8 cellular contexts compared by ENCODE assay signal in the genomic region with DNA sequence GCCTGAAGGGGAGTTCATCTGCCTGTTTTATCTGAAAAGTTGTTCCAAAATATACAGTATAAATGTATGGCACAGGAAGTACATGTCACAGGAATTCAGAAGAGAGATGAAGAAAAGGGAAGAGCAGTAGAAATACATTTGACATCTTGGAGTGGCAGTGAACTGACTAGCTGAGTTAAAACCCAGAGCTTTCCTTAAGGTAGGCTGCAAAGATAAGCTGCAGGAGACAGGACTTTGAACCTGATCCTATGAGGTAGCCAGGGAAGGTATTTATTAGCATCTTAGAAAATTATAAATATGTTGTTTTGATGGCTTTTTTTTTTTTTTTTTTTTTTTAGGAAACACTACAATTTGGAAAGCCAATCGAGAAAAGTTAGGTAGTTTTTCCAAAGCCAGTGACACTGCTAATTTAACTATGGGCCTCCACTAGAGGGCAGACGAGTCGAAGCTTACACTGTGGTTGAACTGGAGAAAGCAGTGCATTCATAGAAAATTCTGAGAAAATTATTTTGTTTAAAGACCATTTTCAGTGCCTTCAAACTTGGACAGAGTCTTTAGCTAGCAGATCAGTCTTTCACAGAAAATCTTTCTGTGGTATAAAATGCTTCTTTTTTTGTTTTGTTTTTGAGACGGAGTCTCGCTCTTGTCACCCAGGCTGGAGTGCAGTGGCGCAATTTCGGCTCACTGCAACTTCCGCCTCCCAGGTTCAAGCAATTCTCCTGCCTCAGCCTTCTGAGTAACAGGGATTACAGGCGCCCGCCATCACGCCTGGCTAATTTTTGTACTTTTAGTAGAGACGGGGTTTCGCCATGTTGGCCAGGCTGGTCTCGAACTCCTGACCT.
DNase-seq lines count a peak whose midpoint lies in the region; ATAC-seq and TF ChIP-seq lines count a peak whose summit lies in the region.

No MANE protein-coding gene starts in this region.

- no peaks in the 10 kb centered on the region for H3K9me2 ChIP-seq in PC-9 (ENCODE audit: insufficient read depth)

- no peaks in the 10 kb centered on the region for H3K27me3 ChIP-seq in BLaER1 treated with 17β-estradiol and CSF1 and Interleukin-3, amounts not matched to agents 10 nM and 100 nM
- H3K27me3 ChIP-seq in PC-9 (ENCODE audit: insufficient read depth, low read depth) = no peaks in the 10 kb centered on the region

- H3K79me2 ChIP-seq in PC-9 (ENCODE audit: low read depth) = peaks cover 3% of the 10 kb centered on the region; the same call in 1 of the 2 replicates

- peak overlapping the region in 2 of 6 donors; percentile 6 to 70 for H3K27ac Mint-ChIP-seq in naive B cell
- H3K27ac Mint-ChIP-seq in stimulated activated effector memory CD8-positive, alpha-beta T cell treated with anti-CD3 and anti-CD28 coated beads, Interleukin-12 subunit alpha, Interleukin-12 subunit beta, amount 100 ng/mL, for 72 hours = no peak overlapping the region

- ATAC-seq in naive B cell (ENCODE audit: low read depth in 2 of 2) (peak; percentile 77 to 83), GM18868 (IDR thresholded peaks at IDR 0.05; ENCODE audit: unreplicated experiment) (no peak)
- peak; percentile 72 for ATAC-seq in stimulated activated effector memory CD8-positive, alpha-beta T cell treated with anti-CD3 and anti-CD28 coated beads, Interleukin-12 subunit alpha, Interleukin-12 subunit beta, amount 100 ng/mL, for 72 hours

- CTCF ChIA-PET in HEK293 (lab: Yijun Ruan, JAX) = interaction anchor here (0.6 to 14.9 kb wide), 47 partner anchors 9 to 1023 kb away, joined by 3 to 361 read pairs (median 4); partner anchors contain the start of gene SSH2
- CTCF ChIA-PET in PC-9 (lab: Charles Lee) = interaction anchor here (0.6 to 4.4 kb wide), 14 partner anchors 85 to 1936 kb away, joined by 3 to 30 read pairs (median 8); partner anchors contain the start of gene SSH2

- no peak overlapping the region for H2AFZ ChIP-seq in PC-9

- H3K9me3 ChIP-seq in BLaER1 treated with 17β-estradiol and CSF1 and Interleukin-3, amounts not matched to agents 10 nM and 100 nM (replicated peaks in 1 of 11) = peaks cover 0 to 4% (median 0%) of the 10 kb centered on the region in 11 experiments; a peak in 2 of 22 replicates
- H3K9me3 ChIP-seq in HEK293 (ENCODE audit: control insufficient read depth, insufficient read depth, low read depth, low read length) (no peaks in the 10 kb centered on the region), PC-9 (ENCODE audit: insufficient read depth, low read depth) (no peaks in the 10 kb centered on the region)

- H3K4me3 ChIP-seq in BLaER1 treated with 17β-estradiol and CSF1 and Interleukin-3, amounts not matched to agents 10 nM and 100 nM = no peak overlapping the region
- H3K4me3 ChIP-seq in HEK293 (ENCODE audit: low read depth, low read length) (no peak overlapping the region), PC-9 (no peak overlapping the region)

- peak overlapping the region in 10 of 11 experiments; percentile 26 to 79 (median 73); a peak in 12 of 22 replicates for H3K4me2 ChIP-seq in BLaER1 treated with 17β-estradiol and CSF1 and Interleukin-3, amounts not matched to agents 10 nM and 100 nM
- no peak overlapping the region for H3K4me2 ChIP-seq in PC-9

- no TSS peak for BruUV-seq in PC-9 (replicated peaks; lab: Mats Ljungman, UMichigan)

- H3K27ac ChIP-seq in BLaER1 treated with 17β-estradiol and CSF1 and Interleukin-3, amounts not matched to agents 10 nM and 100 nM = peak overlapping the region in 8 of 11 experiments; percentile 45 to 74 (median 60); a peak in 15 of 22 replicates
- H3K27ac ChIP-seq in HEK293 (ENCODE audit: extremely low read depth, low read depth, low read length) (no peak overlapping the region), PC-9 (no peak overlapping the region)

- TF ChIP-seq POLR2A in erythroblast (IDR thresholded peaks at IDR 0.05; ENCODE audit: low read length) = no peak

- H3K4me1 ChIP-seq in BLaER1 treated with 17β-estradiol and CSF1 and Interleukin-3, amounts not matched to agents 10 nM and 100 nM = peaks cover 20 to 31% (median 27%) of the 10 kb centered on the region in 10 experiments
- H3K4me1 ChIP-seq in HEK293 (ENCODE audit: control insufficient read depth, insufficient read depth, low read length) (no peaks in the 10 kb centered on the region), PC-9 (replicated peaks; ENCODE audit: insufficient read depth) (no peaks in the 10 kb centered on the region)

- DNase-seq in PC-9 = peak in 1 of 2 experiments; percentile 55
- DNase-seq in activated T-cell treated with anti-CD3 and anti-CD28 coated beads for 24 hours (ENCODE audit: low read depth) = peak; percentile 68
- DNase-seq in erythroblast (lab: John Stamatoyannopoulos, UW) = peak; percentile 60 to 79
- DNase-seq in naive B cell = peak; percentile 61
- DNase-seq in stimulated activated effector memory CD8-positive, alpha-beta T cell treated with anti-CD3 and anti-CD28 coated beads, Interleukin-12 subunit alpha, Interleukin-12 subunit beta, amount 100 ng/mL, for 72 hours (ENCODE audit: low spot score in 2 of 2) = peak; percentile 44 to 71

- no peaks in the 10 kb centered on the region for H3K36me3 Mint-ChIP-seq in naive B cell
- no peaks in the 10 kb centered on the region for H3K36me3 Mint-ChIP-seq in stimulated activated effector memory CD8-positive, alpha-beta T cell treated with anti-CD3 and anti-CD28 coated beads, Interleukin-12 subunit alpha, Interleukin-12 subunit beta, amount 100 ng/mL, for 72 hours

- POLR2A ChIA-PET in HEK293 (lab: Yijun Ruan, JAX) = interaction anchor here (0.7 to 2.4 kb wide), 4 partner anchors 27 to 286 kb away, joined by 3 to 16 read pairs (median 4); partner anchors contain the start of gene SSH2
- POLR2A ChIA-PET in PC-9 (lab: Charles Lee; ENCODE audit: unreplicated experiment) = interaction anchor here (0.7 kb wide), 1 partner anchor 253 kb away, joined by 8 read pairs; no protein-coding TSS in a partner anchor

- peaks cover 26 to 39% (median 29%) of the 10 kb centered on the region in 3 donors for H3K4me1 Mint-ChIP-seq in naive B cell
- H3K4me1 Mint-ChIP-seq in stimulated activated effector memory CD8-positive, alpha-beta T cell treated with anti-CD3 and anti-CD28 coated beads, Interleukin-12 subunit alpha, Interleukin-12 subunit beta, amount 100 ng/mL, for 72 hours = no peaks in the 10 kb centered on the region

- intact Hi-C loops in PC-9 (cut with micrococcal nuclease; ENCODE audit: unreplicated experiment) = loop anchor here (1.0 kb wide), 4 partner anchors 124 to 286 kb away; no protein-coding TSS in a partner anchor

- peaks cover 20% of the 10 kb centered on the region for H3F3A ChIP-seq in PC-9 (ENCODE audit: insufficient read depth, low read depth)

- peak; percentile 23; the same call in 1 of the 2 replicates for TF ChIP-seq CTCF in HEK293 (tag by site-specific recombination; IDR thresholded peaks at IDR 0.05)
- peak; percentile 87 for TF ChIP-seq CTCF in PC-9 (conservative IDR thresholded peaks at IDR 0.05)

- H3K4me3 Mint-ChIP-seq in naive B cell = peak overlapping the region in 2 of 8 donors; percentile 63 to 66
- H3K4me3 Mint-ChIP-seq in stimulated activated effector memory CD8-positive, alpha-beta T cell treated with anti-CD3 and anti-CD28 coated beads, Interleukin-12 subunit alpha, Interleukin-12 subunit beta, amount 100 ng/mL, for 72 hours = no peak overlapping the region

- H3K9me3 Mint-ChIP-seq in naive B cell = no peaks in the 10 kb centered on the region
- H3K9me3 Mint-ChIP-seq in stimulated activated effector memory CD8-positive, alpha-beta T cell treated with anti-CD3 and anti-CD28 coated beads, Interleukin-12 subunit alpha, Interleukin-12 subunit beta, amount 100 ng/mL, for 72 hours = no peaks in the 10 kb centered on the region

- H3K9ac ChIP-seq in BLaER1 treated with 17β-estradiol and CSF1 and Interleukin-3, amounts not matched to agents 10 nM and 100 nM = peak overlapping the region in 2 of 11 experiments; percentile 16 to 43; a peak in 3 of 22 replicates

- H3K36me3 ChIP-seq in BLaER1 treated with 17β-estradiol and CSF1 and Interleukin-3, amounts not matched to agents 10 nM and 100 nM = peaks cover 0 to 11% (median 0%) of the 10 kb centered on the region in 11 experiments; a peak in 1 of 22 replicates
- H3K36me3 ChIP-seq in HEK293 (ENCODE audit: control insufficient read depth in 2 of 2, insufficient read depth in 1 of 2, low read length in 2 of 2) = no peaks in the 10 kb centered on the region
- H3K36me3 ChIP-seq in PC-9 (ENCODE audit: low read depth) = no peaks in the 10 kb centered on the region

- H3K27me3 Mint-ChIP-seq in naive B cell = no peaks in the 10 kb centered on the region

- no peaks in the 10 kb centered on the region; a peak in 1 of 22 replicates for H4K20me1 ChIP-seq in BLaER1 treated with 17β-estradiol and CSF1 and Interleukin-3, amounts not matched to agents 10 nM and 100 nM
- no peaks in the 10 kb centered on the region for H4K20me1 ChIP-seq in PC-9 (ENCODE audit: insufficient read depth)

TF ChIP-seq in HEK293, 187 proteins besides CTCF, POLR2A, EP300 and RAD21:
- TF ChIP-seq ZNF629 (tag by site-specific recombination; IDR thresholded peaks at IDR 0.05) (no peak), ZNF654 (tag by site-specific recombination; IDR thresholded peaks at IDR 0.05; ENCODE audit: low read depth) (peak; percentile 82), ZNF132 (tag by site-specific recombination; IDR thresholded peaks at IDR 0.05; ENCODE audit: borderline replicate concordance) (no peak), ZNF362 (tag by site-specific recombination; IDR thresholded peaks at IDR 0.05) (peak; percentile 73), BCL11A (tag by site-specific recombination; IDR thresholded peaks at IDR 0.05; ENCODE audit: low read depth) (no peak), PRDM1 (tag by site-specific recombination; IDR thresholded peaks at IDR 0.05) (peak; percentile 22; the same call in 1 of the 2 replicates), ZNF112 (tag by site-specific recombination; IDR thresholded peaks at IDR 0.05) (no peak), YY2 (tag by site-specific recombination; IDR thresholded peaks at IDR 0.05) (no peak), ZNF140 (tag by site-specific recombination; IDR thresholded peaks at IDR 0.05) (no peak), ZNF660 (tag by site-specific recombination; IDR thresholded peaks at IDR 0.05) (0 out of 2 replicates have a peak, but pooled peaks have one; percentile 36), ZNF274 (IDR thresholded peaks at IDR 0.05; ENCODE audit: low read length) (no peak), ZNF274 (tag by site-specific recombination; IDR thresholded peaks at IDR 0.05; ENCODE audit: borderline replicate concordance) (no peak), ZFP3 (tag by site-specific recombination; IDR thresholded peaks at IDR 0.05; ENCODE audit: low read depth) (no peak)

Comparison
In these comparisons a context has a peak if more than half of its experiments do, and no peak if none do; other contexts are left out.
1. H3K27ac ChIP-seq: peak in BLaER1 treated with 17β-estradiol and CSF1 and Interleukin-3, amounts not matched to agents 10 nM and 100 nM (8 of 11); none in HEK293 (single experiment) and PC-9 (single experiment).